22 cellular contexts compared by ENCODE assay signal in the genomic region with DNA sequence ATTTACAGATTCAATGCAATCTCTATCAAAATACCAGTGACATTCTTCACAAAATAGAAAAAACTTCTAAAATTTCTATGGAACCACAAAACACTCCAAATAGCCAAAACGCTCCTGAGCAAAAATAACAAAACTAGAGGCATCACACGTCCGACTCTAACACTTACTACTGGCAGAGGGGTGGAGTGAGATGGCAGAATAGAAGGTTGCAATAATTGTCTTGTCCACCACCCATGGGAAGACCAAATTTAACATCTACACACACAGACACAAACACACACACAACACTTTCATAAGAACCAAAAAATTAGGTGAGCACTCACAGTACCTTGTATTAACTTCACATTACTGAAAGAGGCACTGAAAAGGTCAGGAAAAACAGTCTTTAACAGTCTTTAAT.
"Had no signal": no experiment of that assay in that cellular context is flagged by ENCODE, and none has a peak within 500 bp of the region (broad histone marks: within the 10 kb centered on the region; RNA-seq: fewer than 3 reads in every experiment).

No MANE protein-coding gene starts in this region.

- H3K4me3 ChIP-seq: colonic mucosa, coronary artery, dorsolateral prefrontal cortex, esophagus muscularis mucosa, esophagus squamous epithelium, gastroesophageal sphincter, heart left ventricle, heart right ventricle had no signal

- DNase-seq: colonic mucosa; cortex of kidney; dermis blood vessel endothelial cell; dorsolateral prefrontal cortex; effector CD4-positive, alpha-beta T cell; effector CD8-positive, alpha-beta T cell; effector memory CD4-positive, alpha-beta T cell; effector memory CD8-positive, alpha-beta T cell; endodermal cell; erythroblast; esophagus squamous epithelium; foreskin fibroblast; foreskin keratinocyte; foreskin melanocyte; glutamatergic neuron; heart right ventricle had no signal

- H3K9me3 ChIP-seq: colonic mucosa had no signal

- H3K27ac ChIP-seq: colonic mucosa, coronary artery, dorsolateral prefrontal cortex, epithelial cell of prostate, esophagus muscularis mucosa, esophagus squamous epithelium, foreskin keratinocyte, gastroesophageal sphincter, heart left ventricle, heart right ventricle had no signal

- ATAC-seq: effector memory CD8-positive, alpha-beta T cell; esophagus mucosa; foreskin keratinocyte; gastroesophageal sphincter had no signal

- H3K4me1 ChIP-seq: colonic mucosa, esophagus muscularis mucosa, esophagus squamous epithelium, gastroesophageal sphincter, heart left ventricle had no signal

- H3K36me3 ChIP-seq: colonic mucosa, esophagus muscularis mucosa, esophagus squamous epithelium, gastroesophageal sphincter, heart left ventricle, heart right ventricle had no signal

- H3K27me3 ChIP-seq: colonic mucosa, dorsolateral prefrontal cortex, esophagus muscularis mucosa, esophagus squamous epithelium, gastroesophageal sphincter, heart left ventricle, heart right ventricle had no signal
